Comparison of ENCODE assay signal across 22 cellular contexts in genomic region chr6:21367649-21368154, GRCh38.
"Had no signal": no experiment of that assay in that cellular context is flagged by ENCODE, and none has a peak within 500 bp of the region (broad histone marks: within the 10 kb centered on the region; RNA-seq: fewer than 3 reads in every experiment).

No MANE protein-coding gene starts in this region.

- ATAC-seq: activated CD4-positive, alpha-beta T cell treated with anti-CD3 and anti-CD28 coated beads for 36 hours; activated naive CD4-positive, alpha-beta T cell treated with anti-CD3 and anti-CD28 coated beads, Interleukin-2, amount 50 U/mL, for 72 hours; gastrocnemius medialis; left ventricle myocardium superior; naive thymus-derived CD4-positive, alpha-beta T cell had no signal

- H3K27ac ChIP-seq: adrenal gland, cardiac muscle cell, gastrocnemius medialis, parathyroid adenoma, suprapubic skin, transverse colon had no signal

- H2AFZ ChIP-seq: parathyroid adenoma had no signal

- H3K4me1 ChIP-seq: adrenal gland, parathyroid adenoma had no signal

- H3K36me3 ChIP-seq: adrenal gland, cardiac muscle cell, gastrocnemius medialis, suprapubic skin, transverse colon had no signal

- H3K36me3 Mint-ChIP-seq: activated naive CD4-positive, alpha-beta T cell treated with anti-CD3 and anti-CD28 coated beads, Interleukin-2, amount 50 U/mL, for 72 hours; memory B cell; naive thymus-derived CD4-positive, alpha-beta T cell had no signal

- H3K27ac Mint-ChIP-seq: activated CD4-positive, alpha-beta T cell treated with anti-CD3 and anti-CD28 coated beads for 36 hours; activated naive CD4-positive, alpha-beta T cell treated with anti-CD3 and anti-CD28 coated beads, Interleukin-2, amount 50 U/mL, for 72 hours; activated T-helper 1 cell treated with anti-CD3 and anti-CD28 coated beads, Interleukin-12 subunit alpha, Interleukin-12 subunit beta, Interleukin-2, Interleukin-4 antibody, amounts not matched to agents 30 ng/mL and 10 ng/mL and 1 ng/mL, durations not matched to agents 14 hours and 24 hours and 36 hours; dendritic cell treated with granulocyte-macrophage colony-stimulating factor and Interleukin-4, amounts not matched to agents 40 ng/mL and 50 ng/mL, for 4 days; memory B cell; naive thymus-derived CD4-positive, alpha-beta T cell; stimulated activated naive CD8-positive, alpha-beta T cell treated with anti-CD3 and anti-CD28 coated beads, Interleukin-15, Interleukin-2, amounts not matched to agents 100 ng/mL and 50 ng/mL, for 24 hours had no signal

- H3K9me3 Mint-ChIP-seq: activated naive CD4-positive, alpha-beta T cell treated with anti-CD3 and anti-CD28 coated beads, Interleukin-2, amount 50 U/mL, for 72 hours; activated T-helper 1 cell treated with anti-CD3 and anti-CD28 coated beads, Interleukin-12 subunit alpha, Interleukin-12 subunit beta, Interleukin-2, Interleukin-4 antibody, amounts not matched to agents 30 ng/mL and 10 ng/mL and 1 ng/mL, durations not matched to agents 14 hours and 24 hours and 36 hours; dendritic cell treated with granulocyte-macrophage colony-stimulating factor and Interleukin-4, amounts not matched to agents 40 ng/mL and 50 ng/mL, for 4 days; memory B cell; naive thymus-derived CD4-positive, alpha-beta T cell; stimulated activated naive CD8-positive, alpha-beta T cell treated with anti-CD3 and anti-CD28 coated beads, Interleukin-15, Interleukin-2, amounts not matched to agents 100 ng/mL and 50 ng/mL, for 24 hours had no signal

- H3K4me3 Mint-ChIP-seq: activated CD4-positive, alpha-beta T cell treated with anti-CD3 and anti-CD28 coated beads for 36 hours; activated T-helper 1 cell treated with anti-CD3 and anti-CD28 coated beads, Interleukin-12 subunit alpha, Interleukin-12 subunit beta, Interleukin-2, Interleukin-4 antibody, amounts not matched to agents 30 ng/mL and 10 ng/mL and 1 ng/mL, durations not matched to agents 14 hours and 24 hours and 36 hours; dendritic cell treated with granulocyte-macrophage colony-stimulating factor and Interleukin-4, amounts not matched to agents 40 ng/mL and 50 ng/mL, for 4 days; memory B cell; naive thymus-derived CD4-positive, alpha-beta T cell; stimulated activated naive CD8-positive, alpha-beta T cell treated with anti-CD3 and anti-CD28 coated beads, Interleukin-15, Interleukin-2, amounts not matched to agents 100 ng/mL and 50 ng/mL, for 24 hours had no signal

- DNase-seq: activated CD4-positive, alpha-beta T cell treated with anti-CD3 and anti-CD28 coated beads for 36 hours; activated CD4-positive, alpha-beta T cell treated with anti-CD3 and anti-CD28 coated beads, Interleukin-2, amount 50 U/mL, for 48 hours; activated gamma-delta T cell treated with Interleukin-2 at 50 U/mL for 16 hours; activated T-cell treated with anti-CD3 and anti-CD28 coated beads for 4 hours; adrenal gland; effector CD8-positive, alpha-beta T cell; gastrocnemius medialis; head of caudate nucleus; kidney glomerular epithelial cell; left ventricle myocardium superior; naive thymus-derived CD4-positive, alpha-beta T cell; stimulated activated CD4-positive, alpha-beta T cell treated with anti-CD3 and anti-CD28 coated beads, Interleukin-12 subunit alpha, Interleukin-12 subunit beta, amount 100 ng/mL, for 4 hours; stimulated activated CD4-positive, alpha-beta T cell treated with anti-CD3 and anti-CD28 coated beads, Interleukin-1b, Interleukin-23, amount 100 ng/mL, for 48 hours; transverse colon had no signal

- H3K4me3 ChIP-seq: adrenal gland, cardiac muscle cell, gastrocnemius medialis, suprapubic skin, transverse colon had no signal

- H3K9ac ChIP-seq: parathyroid adenoma had no signal

- H3K79me2 ChIP-seq: parathyroid adenoma had no signal

- H3K27me3 Mint-ChIP-seq: dendritic cell treated with granulocyte-macrophage colony-stimulating factor and Interleukin-4, amounts not matched to agents 40 ng/mL and 50 ng/mL, for 4 days; stimulated activated naive CD8-positive, alpha-beta T cell treated with anti-CD3 and anti-CD28 coated beads, Interleukin-15, Interleukin-2, amounts not matched to agents 100 ng/mL and 50 ng/mL, for 24 hours had no signal

- H3K27me3 ChIP-seq: adrenal gland, cardiac muscle cell, gastrocnemius medialis, suprapubic skin, transverse colon had no signal

- H3K9me3 ChIP-seq: adrenal gland, gastrocnemius medialis, suprapubic skin, transverse colon had no signal

- H3K4me1 Mint-ChIP-seq: activated CD4-positive, alpha-beta T cell treated with anti-CD3 and anti-CD28 coated beads for 36 hours; memory B cell; naive thymus-derived CD4-positive, alpha-beta T cell had no signal
